Comparison of ENCODE assay signal across 8 cellular contexts in the genomic region with DNA sequence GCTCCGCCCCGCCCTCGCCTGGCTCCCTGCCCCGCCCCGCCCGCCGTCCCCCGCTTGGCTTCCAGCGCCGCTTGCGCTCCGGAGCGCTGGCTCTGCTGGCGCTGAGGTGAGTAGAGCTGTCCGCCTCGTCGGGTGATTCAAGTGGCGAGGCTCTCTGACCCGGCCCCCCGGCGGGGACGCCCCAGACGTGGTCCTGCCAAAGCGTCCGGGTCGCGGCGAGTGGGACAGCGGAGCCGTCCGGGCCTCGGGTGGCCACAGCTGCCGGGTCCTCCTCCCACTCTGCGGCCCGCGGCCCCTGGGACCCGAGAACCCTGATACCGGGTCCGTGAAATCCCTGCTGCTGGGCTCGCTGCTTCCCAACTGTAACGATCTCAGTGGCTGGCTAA. TPM values are rescaled to one million over a fixed set of nuclear protein-coding genes. Genes with fewer than 3 reads are reported as not detected.
DNase-seq lines count a peak whose midpoint lies in the region; ATAC-seq, FAIRE-seq and TF ChIP-seq lines count a peak whose summit lies in the region.

A gene (plus strand): TSS at position 46 of the 386 bp plus-strand sequence. CDS start 4,477 bp downstream, outside the sequence.

- H3K4me1 ChIP-seq in GM12878 (ENCODE audit: control insufficient read depth, insufficient read depth, low read length) (peaks cover 11% of the 10 kb centered on the region), keratinocyte (ENCODE audit: control insufficient read depth, extremely low read depth, insufficient read depth, low read length) (peaks cover 15% of the 10 kb centered on the region)

- FAIRE-seq in GM12878 (lab: Jason Lieb, UNC) (no peak), keratinocyte (lab: Jason Lieb, UNC) (no peak)

- H3K27ac ChIP-seq in GM12878 (ENCODE audit: control insufficient read depth, insufficient read depth) (peak within 1 kb of the TSS; percentile 84), keratinocyte (ENCODE audit: control insufficient read depth, insufficient read depth, low read length) (peak within 1 kb of the TSS; percentile 99)

- TF ChIP-seq CTCF in GM12878 (IDR thresholded peaks at IDR 0.05 in 2 of 3, conservative IDR thresholded peaks at IDR 0.05 in 1 of 3; ENCODE audit: control insufficient read depth in 2 of 3, extremely low read depth in 1 of 3, insufficient read depth in 1 of 3, low read depth in 3 of 3, low read length in 3 of 3) (no peak), keratinocyte (optimal IDR thresholded peaks at IDR 0.05 in 1 of 3, IDR thresholded peaks at IDR 0.05 in 1 of 3, conservative IDR thresholded peaks at IDR 0.05 in 1 of 3; ENCODE audit: extremely low read depth in 1 of 3, insufficient read depth in 2 of 3, low read length in 3 of 3) (no peak)

- no peaks in the 10 kb centered on the region for H3K9me1 ChIP-seq in keratinocyte (ENCODE audit: control insufficient read depth, extremely low read depth, insufficient read depth, low read length)

- no peak for DNase-seq in HT1080 (ENCODE audit: low read depth)
- DNase-seq in GM12878 (ENCODE audit: low read depth, low spot score): no peak
- DNase-seq in keratinocyte (ENCODE audit: low read depth, low spot score): no peak
- no peak for DNase-seq in stimulated activated naive CD8-positive, alpha-beta T cell treated with anti-CD3 and anti-CD28 coated beads, Interleukin-15, amount 100 ng/mL, for 72 hours
- DNase-seq in stimulated activated CD4-positive, alpha-beta T cell treated with anti-CD3 and anti-CD28 coated beads, Interleukin-1b, Interleukin-23, amount 100 ng/mL, for 48 hours: no peak
- no peak for DNase-seq in head of caudate nucleus

- H3K27me3 Mint-ChIP-seq in stimulated activated naive CD8-positive, alpha-beta T cell treated with anti-CD3 and anti-CD28 coated beads, Interleukin-15, amount 100 ng/mL, for 72 hours: no peaks in the 10 kb centered on the region

- SMC1A ChIA-PET in GM12878 (lab: Charles Lee; ENCODE audit: uncharacterized antibody, unreplicated experiment): interaction anchor here (1.1 to 1.7 kb wide), 5 partner anchors 9 to 453 kb away, joined by 3 to 5 read pairs (median 4); no protein-coding TSS in a partner anchor

- no peaks in the 10 kb centered on the region for H3K9me3 Mint-ChIP-seq in stimulated activated naive CD8-positive, alpha-beta T cell treated with anti-CD3 and anti-CD28 coated beads, Interleukin-15, amount 100 ng/mL, for 72 hours

- H3K9me3 ChIP-seq in GM12878 (replicated peaks; ENCODE audit: control insufficient read depth, insufficient read depth, low read length) (no peaks in the 10 kb centered on the region), keratinocyte (ENCODE audit: control insufficient read depth, low read depth, low read length) (no peaks in the 10 kb centered on the region)

- in situ Hi-C loops in GM12878 (cut with MboI): loop anchor here (25.0 kb wide), 1 partner anchor 1361 kb away; a partner anchor contains a TSS

- H2AFZ ChIP-seq in GM12878 (ENCODE audit: control insufficient read depth, low read depth, low read length) (peak within 1 kb of the TSS; percentile 89), keratinocyte (ENCODE audit: control insufficient read depth, low read length) (peak within 1 kb of the TSS; percentile 95)

- peak within 1 kb of the TSS; percentile 79 for H3K4me2 ChIP-seq in GM12878 (ENCODE audit: control insufficient read depth, insufficient read depth)
- H3K4me2 ChIP-seq in keratinocyte (ENCODE audit: control insufficient read depth, extremely low read depth, insufficient read depth, low read depth, low read length): peak within 1 kb of the TSS; percentile 88

- CTCF ChIA-PET in GM12878 (lab: Yijun Ruan, JAX): interaction anchor here (0.6 to 5.2 kb wide), 7 partner anchors 9 to 505 kb away, joined by 3 to 51 read pairs (median 4); no protein-coding TSS in a partner anchor

- intact Hi-C loops in GM12878 (cut with micrococcal nuclease; ENCODE audit: unreplicated experiment) (no loop called here), head of caudate nucleus (cut with DNase I) (loop anchor here (10.0 kb wide), 1 partner anchor 483 kb away; a partner anchor contains a TSS)

- H3K36me3 ChIP-seq in GM12878 (ENCODE audit: control insufficient read depth in 2 of 2, insufficient read depth in 2 of 2, low read length in 1 of 2) (no peaks in the 10 kb centered on the region), keratinocyte (ENCODE audit: control insufficient read depth in 2 of 2, extremely low read depth in 1 of 2, insufficient read depth in 2 of 2, low read length in 2 of 2) (no peaks in the 10 kb centered on the region)

- POLR2A ChIA-PET in GM12878 (lab: Charles Lee): interaction anchor here (0.6 to 2.1 kb wide), 6 partner anchors 8 to 453 kb away, joined by 3 to 5 read pairs (median 3); no protein-coding TSS in a partner anchor

- peaks cover 25% of the 10 kb centered on the region for H3K4me1 Mint-ChIP-seq in stimulated activated naive CD8-positive, alpha-beta T cell treated with anti-CD3 and anti-CD28 coated beads, Interleukin-15, amount 100 ng/mL, for 72 hours

- peak within 1 kb of the TSS; percentile 74 to 94 for H3K27ac Mint-ChIP-seq in stimulated activated naive CD8-positive, alpha-beta T cell treated with anti-CD3 and anti-CD28 coated beads, Interleukin-15, amount 100 ng/mL, for 72 hours

- H3K4me3 ChIP-seq in GM12878 (peak within 1 kb of the TSS; percentile 82), keratinocyte (ENCODE audit: control insufficient read depth in 2 of 3, extremely low read depth in 1 of 3, insufficient read depth in 2 of 3, low read depth in 1 of 3, low read length in 3 of 3) (peak within 1 kb of the TSS; percentile 74 to 98 (median 95))

- 0% methylated on average over 31 of the region's 41 CpGs for WGBS in GM12878 (ENCODE audit: insufficient coverage, insufficient replicate concordance, low lambda C conversion rate, missing lambda C conversion rate)

- ATAC-seq in GM12878 (no peak), HG03159 (IDR thresholded peaks at IDR 0.05; ENCODE audit: unreplicated experiment) (no peak)
- ATAC-seq in stimulated activated naive CD8-positive, alpha-beta T cell treated with anti-CD3 and anti-CD28 coated beads, Interleukin-15, amount 100 ng/mL, for 72 hours: no peak

- H3K79me2 ChIP-seq in GM12878 (ENCODE audit: control insufficient read depth, insufficient read depth, low read length) (peaks cover 31% of the 10 kb centered on the region), keratinocyte (ENCODE audit: control insufficient read depth, insufficient read depth, low read length) (peaks cover 21% of the 10 kb centered on the region)

- H3K27me3 ChIP-seq in GM12878 (replicated peaks in 1 of 2; ENCODE audit: control insufficient read depth in 2 of 2, insufficient read depth in 2 of 2, low read length in 1 of 2) (no peaks in the 10 kb centered on the region), keratinocyte (ENCODE audit: control insufficient read depth, extremely low read depth, insufficient read depth, low read length) (no peaks in the 10 kb centered on the region)

- BruUV-seq in GM12878 (replicated peaks; lab: Mats Ljungman, UMichigan): no TSS peak

- no peak for TF ChIP-seq EP300 in GM12878 (IDR thresholded peaks at IDR 0.05; ENCODE audit: borderline replicate concordance in 1 of 2, control insufficient read depth in 1 of 2, low read depth in 2 of 2, low read length in 2 of 2)

- TF ChIP-seq RAD21 in GM12878 (IDR thresholded peaks at IDR 0.05; ENCODE audit: insufficient read depth, low read depth, low read length): no peak

- H4K20me1 ChIP-seq in GM12878 (ENCODE audit: control insufficient read depth, insufficient read depth) (no peaks in the 10 kb centered on the region), keratinocyte (ENCODE audit: control insufficient read depth, extremely low read depth, insufficient read depth, low read length) (no peaks in the 10 kb centered on the region)

- H3K9ac ChIP-seq in GM12878 (ENCODE audit: control insufficient read depth, insufficient read depth, low read length): peak within 1 kb of the TSS; percentile 84
- peak within 1 kb of the TSS; percentile 97 for H3K9ac ChIP-seq in keratinocyte (ENCODE audit: control insufficient read depth, extremely low read depth, insufficient read depth, low read length)

- TF ChIP-seq POLR2A in GM15510 (IDR thresholded peaks at IDR 0.05; ENCODE audit: borderline replicate concordance, extremely low read depth, insufficient read length) (peak; percentile 88), GM12878 (IDR thresholded peaks at IDR 0.05; ENCODE audit: low read depth, low read length) (peak; percentile 85)

- RAD21 ChIA-PET in GM12878 (lab: Charles Lee; ENCODE audit: unreplicated experiment): interaction anchor here (0.7 to 1.7 kb wide), 5 partner anchors 16 to 452 kb away, joined by 3 to 5 read pairs (median 4); no protein-coding TSS in a partner anchor

- H3K4me3 Mint-ChIP-seq in stimulated activated naive CD8-positive, alpha-beta T cell treated with anti-CD3 and anti-CD28 coated beads, Interleukin-15, amount 100 ng/mL, for 72 hours: peak within 1 kb of the TSS in 1 of 2 donors; percentile 91

- dilution Hi-C loops in keratinocyte (cut with MboI; ENCODE audit: extremely low pct_ligation_motif_present, low sequenced_read_pairs): no loop called here

RNA-seq across cellular contexts. Expression of the gene that starts here (rescaled TPM):
- total RNA-seq in HT1080 (2014; rRNA removed; shearing (Covaris generic)): 22.1 and 26.7 TPM in 2 replicates
- 16.8 and 18.7 TPM in 2 replicates for polyA plus RNA-seq in HT1080 (2015; cell fraction: cytosol; rRNA removed)
- polyA plus RNA-seq in HT1080 (2015; cell fraction: nucleus; rRNA removed): 9.1 and 12.6 TPM in 2 replicates
- total RNA-seq in GM12878 (2013; cell fraction: nucleolus; rRNA removed): 92.6 and 104 TPM in 2 replicates
- total RNA-seq in GM12878 (2014; rRNA removed) (27.3 and 37.5 TPM in 2 replicates), GM12878 (2014; rRNA removed; fragmentation: Illumina TruSeq; extraction: Trizol) (21.5 and 25.1 TPM in 2 replicates), GM12878 (2021) (24.8 and 27.7 TPM in 2 replicates)
- polyA plus RNA-seq in GM12878 (2011; ENCODE audit: low read depth): 14.7 TPM
- polyA plus RNA-seq in GM12878 (2011; rRNA removed) (54.9 and 60.0 TPM in 2 replicates), GM12878 (2014; fragmentation: Illumina TruSeq; extraction: Trizol) (27.5 and 34.0 TPM in 2 replicates), GM12878 (2014; fragmentation: Nextera tagmentation; extraction: Ambion mirVana) (10 to 100 TPM; 27.7 to 32.1 TPM), GM12878 (2014; rRNA removed) (17.2 and 21.3 TPM in 2 replicates), GM12878 (2016; fragmentation: Nextera tagmentation; extraction: Ambion mirVana) (10 to 100 TPM; 34.2 to 40.2 TPM), keratinocyte (19.2 to 25.1 TPM (median 23.3 TPM) in 3 replicates)
- 44.5 and 55.7 TPM in 2 replicates for polyA plus RNA-seq in GM12878 (2011; cell fraction: cytosol; rRNA removed)
- 42.0 and 47.6 TPM in 2 replicates for polyA plus RNA-seq in GM12878 (2011; cell fraction: nucleus; rRNA removed)
- polyA plus RNA-seq in GM12878 (2012): 17.1 and 22.1 TPM in 2 replicates
- 88.3 and 92.0 TPM in 2 replicates for polyA minus RNA-seq in GM12878 (2011; rRNA and poly(A)+ RNA removed)
- 13.1 and 14.5 TPM in 2 replicates for polyA minus RNA-seq in GM12878 (2011; cell fraction: cytosol; rRNA and poly(A)+ RNA removed)
- 61.3 and 101 TPM in 2 replicates for polyA minus RNA-seq in GM12878 (2011; cell fraction: nucleus; rRNA and poly(A)+ RNA removed)
- 4.9 TPM for polyA plus RNA-seq in keratinocyte (2011; ENCODE audit: low read depth)
- polyA plus RNA-seq in keratinocyte (2011; cell fraction: cytosol; rRNA removed): 19.6 and 29.9 TPM in 2 replicates
- 8.9 and 11.7 TPM in 2 replicates for polyA plus RNA-seq in keratinocyte (2011; cell fraction: nucleus; rRNA removed)
- polyA plus RNA-seq in keratinocyte (2012; ENCODE audit: low replicate concordance): 11.8 and 12.7 TPM in 2 replicates
- 12.8 to 32.5 TPM (median 26.1 TPM) in 3 replicates for polyA minus RNA-seq in keratinocyte
- polyA minus RNA-seq in keratinocyte (2011; cell fraction: cytosol; rRNA and poly(A)+ RNA removed): 13.6 TPM
- polyA minus RNA-seq in keratinocyte (2011; cell fraction: nucleus; rRNA and poly(A)+ RNA removed): 14.0 and 26.8 TPM in 2 replicates
